In the genomic region with DNA sequence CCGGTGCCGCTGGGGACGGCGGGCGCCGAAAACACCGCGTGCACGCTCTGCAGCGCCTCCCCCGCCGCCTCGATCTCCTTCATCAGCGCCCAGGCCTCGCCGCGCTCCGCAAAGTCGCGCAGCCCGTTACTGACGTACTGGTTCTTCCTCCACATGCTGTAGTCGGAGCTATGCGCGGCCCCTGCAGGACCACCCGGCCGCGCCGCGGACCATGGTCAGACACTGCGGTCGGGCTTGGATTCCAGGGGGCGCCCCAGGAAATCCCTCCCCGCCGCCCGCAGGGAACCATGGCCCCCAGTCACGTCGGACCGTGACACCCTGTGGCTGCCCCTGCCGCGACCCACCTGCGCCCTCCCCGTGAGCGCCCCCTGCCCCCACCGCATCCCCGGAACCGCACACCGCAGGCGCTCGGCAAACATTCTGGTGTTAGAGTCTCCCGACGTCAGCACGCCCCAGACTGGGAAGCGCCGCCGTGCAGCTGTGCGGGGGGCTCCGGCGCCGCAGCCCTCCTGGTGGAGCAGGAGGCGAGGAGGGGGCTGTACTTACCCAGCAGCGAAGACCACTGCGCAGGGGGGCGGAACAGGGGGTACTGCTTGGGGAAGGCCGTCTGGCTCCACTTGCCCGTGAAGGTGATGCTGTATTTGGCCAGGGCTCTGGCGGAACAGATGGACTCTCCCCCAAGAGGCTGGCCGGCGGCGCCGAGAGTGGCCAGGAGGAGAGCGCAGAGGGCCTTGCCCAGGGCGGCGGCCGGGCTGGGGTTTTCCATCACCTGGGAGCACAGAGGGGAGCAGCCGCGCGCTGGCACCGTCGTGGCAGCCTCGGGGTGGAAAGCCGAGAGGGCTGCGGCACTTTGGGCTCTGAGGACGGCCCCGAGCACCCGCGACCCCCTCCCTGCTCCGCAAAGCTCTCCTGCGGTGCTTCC, we compare ENCODE assay signal across 8 cellular contexts. TPM values are rescaled to one million over a fixed set of nuclear protein-coding genes. Genes with fewer than 3 reads are reported as not detected.
DNase-seq lines count a peak whose midpoint lies in the region; ATAC-seq and TF ChIP-seq lines count a peak whose summit lies in the region.

No MANE protein-coding gene starts in this region.

- no peaks in the 10 kb centered on the region for H3K27me3 Mint-ChIP-seq in MCF 10A (ENCODE audit: insufficient read depth, unreplicated experiment)
- H3K27me3 Mint-ChIP-seq in central memory CD8-positive, alpha-beta T cell: no peaks in the 10 kb centered on the region

- H3K9me3 ChIP-seq in breast epithelium: no peaks in the 10 kb centered on the region
- no peaks in the 10 kb centered on the region for H3K9me3 ChIP-seq in lung (ENCODE audit: control insufficient read depth in 2 of 2, insufficient read depth in 1 of 2, low read length in 1 of 2)

- no peak for DNase-seq in breast epithelium (ENCODE audit: low spot score in 2 of 2)
- DNase-seq in MCF 10A (ENCODE audit: unreplicated experiment): no peak
- peak; percentile 48 to 56 for DNase-seq in central memory CD8-positive, alpha-beta T cell (ENCODE audit: low spot score in 2 of 2)
- DNase-seq in lung (ENCODE audit: low spot score): no peak
- DNase-seq in stimulated activated naive CD4-positive, alpha-beta T cell (lab: John Stamatoyannopoulos, UW): peak; percentile 16 to 64 (median 45)
- DNase-seq in NCI-H1417 treated with DMSO at 0.1 percent for 48 hours (lab: John Stamatoyannopoulos, UW): no peak
- DNase-seq in 8988T: no peak

- H3K36me3 ChIP-seq in breast epithelium (no peaks in the 10 kb centered on the region), lung (ENCODE audit: control insufficient read depth in 2 of 2, insufficient read depth in 2 of 2, low read length in 2 of 2) (no peaks in the 10 kb centered on the region)

- POLR2A ChIA-PET in MCF 10A (lab: Yijun Ruan, JAX): no interaction called here

- no peak overlapping the region for H3K4me3 Mint-ChIP-seq in MCF 10A (ENCODE audit: unreplicated experiment)
- peak overlapping the region; percentile 77 for H3K4me3 Mint-ChIP-seq in central memory CD8-positive, alpha-beta T cell

- peak overlapping the region; percentile 55 to 74 (median 57) for H3K4me3 ChIP-seq in breast epithelium
- H3K4me3 ChIP-seq in lung: peak overlapping the region; percentile 36

- H3K4me1 ChIP-seq in breast epithelium (peaks cover 0 to 16% of the 10 kb centered on the region in 2 donors), lung (ENCODE audit: control insufficient read depth in 2 of 2, insufficient read depth in 2 of 2, low read length in 2 of 2) (peaks cover 0 to 16% of the 10 kb centered on the region in 2 donors)

- peak; percentile 41 for ATAC-seq in central memory CD8-positive, alpha-beta T cell (replicated peaks; ENCODE audit: extremely low read depth, poor library complexity, severe bottlenecking)
- no peak for ATAC-seq in lung (ENCODE audit: insufficient read depth, low FRiP score)
- ATAC-seq in GM21381 (IDR thresholded peaks at IDR 0.05; ENCODE audit: unreplicated experiment): no peak

- H3K9me3 Mint-ChIP-seq in MCF 10A (ENCODE audit: unreplicated experiment): no peaks in the 10 kb centered on the region
- no peaks in the 10 kb centered on the region for H3K9me3 Mint-ChIP-seq in central memory CD8-positive, alpha-beta T cell

- H3K27ac Mint-ChIP-seq in MCF 10A (ENCODE audit: low read depth, unreplicated experiment): no peak overlapping the region
- peak overlapping the region; percentile 73 for H3K27ac Mint-ChIP-seq in central memory CD8-positive, alpha-beta T cell (ENCODE audit: low read depth)

- BruUV-seq in MCF 10A (replicated peaks; lab: Mats Ljungman, UMichigan): no TSS peak

- H3K27ac ChIP-seq in breast epithelium (peak overlapping the region; percentile 68 to 89), lung (ENCODE audit: low read depth in 1 of 2, low read length in 1 of 2) (peak overlapping the region in 1 of 2 donors; percentile 4)

- H3K36me3 Mint-ChIP-seq in MCF 10A (ENCODE audit: insufficient read depth, unreplicated experiment): no peaks in the 10 kb centered on the region
- peaks cover 22% of the 10 kb centered on the region for H3K36me3 Mint-ChIP-seq in central memory CD8-positive, alpha-beta T cell (ENCODE audit: insufficient read depth)

- intact Hi-C loops in breast epithelium (cut with DNase I; ENCODE audit: low total_unique reads) (no loop called here), MCF 10A (cut with micrococcal nuclease) (no loop called here)

- no peak for TF ChIP-seq POLR2A in breast epithelium (IDR thresholded peaks at IDR 0.05)

- peaks cover 8 to 22% of the 10 kb centered on the region in 2 donors for H3K27me3 ChIP-seq in breast epithelium
- H3K27me3 ChIP-seq in lung (ENCODE audit: control insufficient read depth, insufficient read depth): no peaks in the 10 kb centered on the region

- TF ChIP-seq CTCF in breast epithelium (IDR thresholded peaks at IDR 0.05): no peak
- TF ChIP-seq CTCF in MCF 10A (IDR thresholded peaks at IDR 0.05; ENCODE audit: unreplicated experiment): no peak
- TF ChIP-seq CTCF in lung (IDR thresholded peaks at IDR 0.05; ENCODE audit: control extremely low read depth, extremely low read depth): no peak

- H3K4me1 Mint-ChIP-seq in MCF 10A (ENCODE audit: insufficient read depth, unreplicated experiment): peaks cover 4% of the 10 kb centered on the region
- peaks cover 35% of the 10 kb centered on the region for H3K4me1 Mint-ChIP-seq in central memory CD8-positive, alpha-beta T cell

- 5% methylated on average over 74 to 89 of the region's 89 CpGs for WGBS in lung, 2 donors

- CTCF ChIA-PET in MCF 10A (lab: Yijun Ruan, JAX): interaction anchor here (0.6 kb wide), 1 partner anchor 19 kb away, joined by 3 read pairs; no protein-coding TSS in a partner anchor

RNA-seq across cellular contexts. Expression of gene SPON2, which starts 0.8 kb away (rescaled TPM):
- total RNA-seq in breast epithelium (10 to 100 TPM; 35.3 to 59.4 (median 36.1) TPM), MCF 10A (2022) (0.54 and 0.64 TPM in 2 replicates), lung (100 to 1,000 TPM in 1 of 2 donors, 10 to 100 TPM in 1; 31.6 to 106 TPM)
- polyA plus RNA-seq in lung: 100 to 1,000 TPM in 1 of 2 donors, 10 to 100 TPM in 1; 21.0 to 105 TPM

RNA-seq across cellular contexts. Expression of gene RNF212, which starts 58.2 kb away (rescaled TPM):
- 10 to 100 TPM in 1 of 3 donors, 1 to 10 TPM in 2; 5.1 to 15.7 (median 6.4) TPM for total RNA-seq in breast epithelium
- total RNA-seq in MCF 10A (2022): not detected in 2 replicates
- 1 to 10 TPM; 4.5 to 8.8 TPM for total RNA-seq in lung
- polyA plus RNA-seq in lung: 1 to 10 TPM; 3.5 to 6.2 TPM

Comparison
In these comparisons a context has a peak if more than half of its experiments do, and no peak if none do; other contexts are left out.
1. RNA of gene SPON2, which starts 0.8 kb away (total RNA-seq): 31.6 to 106 TPM in lung and 35.3 to 59.4 TPM in breast epithelium; 0.54 to 0.64 TPM in MCF 10A; every median in the first group is over 10 times any median in the second.
2. DNase-seq: peak in central memory CD8-positive, alpha-beta T cell (2 of 2) and stimulated activated naive CD4-positive, alpha-beta T cell (6 of 6); none in breast epithelium (0 of 2), MCF 10A (single experiment), lung (single experiment), NCI-H1417 treated with DMSO at 0.1 percent for 48 hours (single experiment) and 8988T (single experiment).